Comparison of ENCODE assay signal across 8 cellular contexts in the genomic region with DNA sequence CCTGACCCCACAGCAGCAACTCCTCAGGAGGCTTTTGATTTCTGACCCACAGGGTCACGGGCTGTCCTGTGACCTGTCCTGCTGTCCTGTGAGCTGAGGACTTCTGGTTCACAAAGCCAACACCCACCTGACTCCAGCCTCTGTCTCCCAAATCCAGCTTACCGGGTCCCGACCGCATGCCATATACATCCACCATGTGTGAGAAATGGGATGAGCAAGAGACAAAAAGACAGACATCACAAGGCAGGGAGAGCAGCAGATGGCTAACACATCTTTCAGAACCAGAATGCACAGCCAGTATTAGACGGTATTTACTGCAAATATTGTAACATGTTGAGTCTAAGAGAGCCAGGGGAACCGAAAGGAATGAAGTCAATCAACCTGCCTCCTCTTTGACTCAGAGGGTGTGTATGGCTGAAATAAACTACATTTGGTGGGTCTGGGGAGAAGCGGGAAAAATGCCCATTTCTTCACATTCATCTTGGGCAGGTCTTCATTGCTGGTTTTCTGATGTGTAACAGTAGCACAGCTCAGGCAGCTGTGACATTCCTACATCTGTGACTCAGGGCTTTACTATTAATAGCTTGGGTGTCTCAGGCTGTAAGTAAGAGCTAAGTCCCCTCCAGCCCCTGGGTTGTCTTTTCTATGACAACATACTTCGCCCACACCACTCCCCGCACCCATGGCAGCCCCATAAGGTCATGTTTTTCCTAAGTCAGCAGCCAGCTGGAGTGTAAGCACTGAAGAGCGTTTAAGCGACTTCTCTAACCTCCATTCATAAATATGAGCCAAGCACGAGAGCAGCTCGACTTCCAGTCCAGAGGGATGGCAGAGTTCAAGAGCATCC. TPM values are rescaled to one million over a fixed set of nuclear protein-coding genes. Genes with fewer than 3 reads are reported as not detected.
DNase-seq lines count a peak whose midpoint lies in the region; ATAC-seq and TF ChIP-seq lines count a peak whose summit lies in the region.

No MANE protein-coding gene starts in this region.

- no peak overlapping the region for H3K27ac Mint-ChIP-seq in CD4-positive, CD25-positive, alpha-beta regulatory T cell
- no peak overlapping the region for H3K27ac Mint-ChIP-seq in stimulated activated naive B cell treated with anti-CD40 and anti-IgM and Interleukin-4, amounts not matched to agents 10 μg/mL and 1 μg/mL and 100 μg/mL, for 72 hours

- no peaks in the 10 kb centered on the region for H4K20me1 ChIP-seq in Karpas-422 (ENCODE audit: insufficient read depth, low read depth, low read length)

- H3K4me3 Mint-ChIP-seq in CD4-positive, CD25-positive, alpha-beta regulatory T cell, result peak overlapping the region in 3 of 4 donors; percentile 38 to 86 (median 55)
- no peak overlapping the region for H3K4me3 Mint-ChIP-seq in stimulated activated naive B cell treated with anti-CD40 and anti-IgM and Interleukin-4, amounts not matched to agents 10 μg/mL and 1 μg/mL and 100 μg/mL, for 72 hours

- no peaks in the 10 kb centered on the region for H3K9me3 ChIP-seq in CD4-positive, CD25-positive, alpha-beta regulatory T cell (ENCODE audit: control insufficient read depth in 2 of 2, low read length in 2 of 2)
- H3K9me3 ChIP-seq in ascending aorta (no peaks in the 10 kb centered on the region), Karpas-422 (ENCODE audit: low read length) (no peaks in the 10 kb centered on the region)

- no peaks in the 10 kb centered on the region for H3K9me2 ChIP-seq in Karpas-422 (replicated peaks; ENCODE audit: insufficient read depth, low read length)

- peaks cover 4% of the 10 kb centered on the region for H3K36me3 Mint-ChIP-seq in CD4-positive, CD25-positive, alpha-beta regulatory T cell
- H3K36me3 Mint-ChIP-seq in stimulated activated naive B cell treated with anti-CD40 and anti-IgM and Interleukin-4, amounts not matched to agents 10 μg/mL and 1 μg/mL and 100 μg/mL, for 72 hours, result no peaks in the 10 kb centered on the region

- peaks cover 13 to 38% (median 25%) of the 10 kb centered on the region in 4 donors for H3K4me1 Mint-ChIP-seq in CD4-positive, CD25-positive, alpha-beta regulatory T cell
- peaks cover 16 to 32% of the 10 kb centered on the region in 2 donors for H3K4me1 Mint-ChIP-seq in stimulated activated naive B cell treated with anti-CD40 and anti-IgM and Interleukin-4, amounts not matched to agents 10 μg/mL and 1 μg/mL and 100 μg/mL, for 72 hours

- peaks cover 14% of the 10 kb centered on the region for H3K4me1 ChIP-seq in CD4-positive, CD25-positive, alpha-beta regulatory T cell (ENCODE audit: control insufficient read depth, insufficient read depth, low read length, poor library complexity, severe bottlenecking)
- H3K4me1 ChIP-seq in ascending aorta (peaks cover 3 to 33% of the 10 kb centered on the region in 2 donors), Karpas-422 (ENCODE audit: low read length) (peaks cover 11% of the 10 kb centered on the region)

- no peaks in the 10 kb centered on the region for H3K79me2 ChIP-seq in Karpas-422 (ENCODE audit: low read length)

- peaks cover 23% of the 10 kb centered on the region for H3K27me3 Mint-ChIP-seq in CD4-positive, CD25-positive, alpha-beta regulatory T cell
- peaks cover 60 to 62% of the 10 kb centered on the region in 2 donors for H3K27me3 Mint-ChIP-seq in stimulated activated naive B cell treated with anti-CD40 and anti-IgM and Interleukin-4, amounts not matched to agents 10 μg/mL and 1 μg/mL and 100 μg/mL, for 72 hours

- no peaks in the 10 kb centered on the region for H3K27me3 ChIP-seq in CD4-positive, CD25-positive, alpha-beta regulatory T cell (ENCODE audit: control insufficient read depth, insufficient read depth, low read length)
- H3K27me3 ChIP-seq in ascending aorta (no peaks in the 10 kb centered on the region), Karpas-422 (ENCODE audit: low read length) (no peaks in the 10 kb centered on the region)

- peaks cover 0 to 3% (median 0%) of the 10 kb centered on the region in 7 donors for H3K9me3 Mint-ChIP-seq in CD4-positive, CD25-positive, alpha-beta regulatory T cell
- no peaks in the 10 kb centered on the region for H3K9me3 Mint-ChIP-seq in stimulated activated naive B cell treated with anti-CD40 and anti-IgM and Interleukin-4, amounts not matched to agents 10 μg/mL and 1 μg/mL and 100 μg/mL, for 72 hours

- H2AFZ ChIP-seq in Karpas-422 (ENCODE audit: low read length), result no peak overlapping the region

- no peak overlapping the region for H3K9ac ChIP-seq in Karpas-422 (ENCODE audit: low read length)

- peaks cover 3% of the 10 kb centered on the region for H3K36me3 ChIP-seq in CD4-positive, CD25-positive, alpha-beta regulatory T cell (ENCODE audit: control insufficient read depth, insufficient read depth, low read length)
- H3K36me3 ChIP-seq in ascending aorta, result no peaks in the 10 kb centered on the region
- no peaks in the 10 kb centered on the region for H3K36me3 ChIP-seq in Karpas-422 (ENCODE audit: insufficient read depth, low read length)

- in situ Hi-C loops in KBM-7 (cut with MboI; ENCODE audit: low pct_unique_long_range_greater_than_20kb, low sequenced_read_pairs), result no loop called here

- ATAC-seq in CD4-positive, CD25-positive, alpha-beta regulatory T cell (ENCODE audit: low read depth in 2 of 2), result no peak
- ATAC-seq in HG02759 (IDR thresholded peaks at IDR 0.05; ENCODE audit: unreplicated experiment) (peak; percentile 47), GM21737 (IDR thresholded peaks at IDR 0.05; ENCODE audit: unreplicated experiment) (no peak)
- ATAC-seq in stimulated activated naive B cell treated with anti-CD40 and anti-IgM and Interleukin-4, amounts not matched to agents 10 μg/mL and 1 μg/mL and 100 μg/mL, for 72 hours (replicated peaks), result peak; percentile 35 to 60

- no peak overlapping the region for H3K27ac ChIP-seq in CD4-positive, CD25-positive, alpha-beta regulatory T cell (ENCODE audit: insufficient read depth, low read length, poor library complexity, severe bottlenecking)
- H3K27ac ChIP-seq in ascending aorta, result peak overlapping the region; percentile 60 to 70
- H3K27ac ChIP-seq in Karpas-422 (ENCODE audit: low read length), result no peak overlapping the region

- no peak for DNase-seq in CD4-positive, CD25-positive, alpha-beta regulatory T cell
- peak; percentile 17 to 86 for DNase-seq in ascending aorta (ENCODE audit: low spot score in 2 of 2)
- DNase-seq in iPS-NIHi7 (ENCODE audit: extremely low spot score), result peak; percentile 28
- DNase-seq in stimulated activated naive B cell treated with anti-CD40 and anti-IgM and Interleukin-4, amounts not matched to agents 10 μg/mL and 1 μg/mL and 100 μg/mL, for 72 hours, result no peak
- DNase-seq in KBM-7, result no peak
- DNase-seq in Karpas-422, result no peak

- TF ChIP-seq CTCF in ascending aorta (IDR thresholded peaks at IDR 0.05), result no peak

- intact Hi-C loops in ascending aorta (cut with DNase I), result loop anchor here (2.0 to 10.0 kb wide), 7 partner anchors 50 to 1158 kb away; a partner anchor contains a TSS

- no peak overlapping the region for H3K4me2 ChIP-seq in Karpas-422 (ENCODE audit: low read depth, low read length, poor library complexity, severe bottlenecking)

- no peak overlapping the region for H3K4me3 ChIP-seq in CD4-positive, CD25-positive, alpha-beta regulatory T cell (ENCODE audit: low read depth, low read length)
- peak overlapping the region; percentile 69 to 77 for H3K4me3 ChIP-seq in ascending aorta
- no peak overlapping the region for H3K4me3 ChIP-seq in Karpas-422 (ENCODE audit: low read length)

RNA-seq across cellular contexts. Expression of a gene that starts 25.0 kb away (rescaled TPM):
- total RNA-seq in CD4-positive, CD25-positive, alpha-beta regulatory T cell, result 131 TPM
- 100 to 1,000 TPM; 101 to 138 (median 129) TPM for polyA plus RNA-seq in CD4-positive, CD25-positive, alpha-beta regulatory T cell
- 87.7 TPM for total RNA-seq in ascending aorta
- 73.4 and 131 TPM in 2 replicates for total RNA-seq in Karpas-422 (2014; rRNA removed; shearing (Covaris generic); ENCODE audit: low replicate concordance)

Comparison
In these comparisons a context has a peak if more than half of its experiments do, and no peak if none do; other contexts are left out.
1. ATAC-seq: peak in HG02759 (single experiment) and stimulated activated naive B cell treated with anti-CD40 and anti-IgM and Interleukin-4, amounts not matched to agents 10 μg/mL and 1 μg/mL and 100 μg/mL, for 72 hours (2 of 2); none in CD4-positive, CD25-positive, alpha-beta regulatory T cell (0 of 2) and GM21737 (single experiment).
2. DNase-seq: peak in ascending aorta (2 of 2) and iPS-NIHi7 (single experiment); none in CD4-positive, CD25-positive, alpha-beta regulatory T cell (0 of 3), stimulated activated naive B cell treated with anti-CD40 and anti-IgM and Interleukin-4, amounts not matched to agents 10 μg/mL and 1 μg/mL and 100 μg/mL, for 72 hours (single experiment), KBM-7 (single experiment) and Karpas-422 (single experiment).
3. H3K27ac ChIP-seq: peak in ascending aorta (2 of 2); none in CD4-positive, CD25-positive, alpha-beta regulatory T cell (single experiment) and Karpas-422 (single experiment).
4. H3K4me3 ChIP-seq: peak in ascending aorta (2 of 2); none in CD4-positive, CD25-positive, alpha-beta regulatory T cell (single experiment) and Karpas-422 (single experiment).
5. H3K4me3 Mint-ChIP-seq: peak in CD4-positive, CD25-positive, alpha-beta regulatory T cell (3 of 4); none in stimulated activated naive B cell treated with anti-CD40 and anti-IgM and Interleukin-4, amounts not matched to agents 10 μg/mL and 1 μg/mL and 100 μg/mL, for 72 hours (0 of 2).